Comparison of ENCODE assay signal across 9 cellular contexts in genomic region chrX:71514367-71515038, GRCh38. TPM values are rescaled to one million over a fixed set of nuclear protein-coding genes. Genes with fewer than 3 reads are reported as not detected.
A peak's percentile ranks its signal among the peaks of the same experiment; 100 is the strongest.
DNase-seq lines count a peak whose midpoint lies in the region; ATAC-seq and TF ChIP-seq lines count a peak whose summit lies in the region.
"Had no signal": no experiment of that assay in that cellular context is flagged by ENCODE, and none has a peak within 500 bp of the region (broad histone marks: within the 10 kb centered on the region; RNA-seq: fewer than 3 reads in every experiment).

No MANE protein-coding gene starts in this region.

- H3K27ac ChIP-seq in colonic mucosa, result no peak overlapping the region

- no peak overlapping the region for H3K4me3 ChIP-seq in colonic mucosa

- no peaks in the 10 kb centered on the region for H3K4me1 ChIP-seq in colonic mucosa

- intact Hi-C loops in colonic mucosa (cut with DNase I), result no loop called here

- TF ChIP-seq CTCF in colonic mucosa (IDR thresholded peaks at IDR 0.05), result no peak

- ATAC-seq in HG03175 (IDR thresholded peaks at IDR 0.05; ENCODE audit: unreplicated experiment), result peak; percentile 73

- no peaks in the 10 kb centered on the region for H3K9me3 ChIP-seq in colonic mucosa

- no peaks in the 10 kb centered on the region for H3K36me3 ChIP-seq in colonic mucosa

- no peaks in the 10 kb centered on the region for H3K27me3 ChIP-seq in colonic mucosa

- DNase-seq in stimulated activated CD4-positive, alpha-beta T cell treated with anti-CD3 and anti-CD28 coated beads, Interleukin-1b, Interleukin-23, amount 100 ng/mL, for 48 hours, result peak; percentile 8
- DNase-seq in stimulated activated CD4-positive, alpha-beta T cell treated with anti-CD3 and anti-CD28 coated beads, Interleukin-2, amount 100 ng/mL, for 48 hours, result no peak
- DNase-seq in activated gamma-delta T cell treated with anti-CD3 and anti-CD28 coated beads, Interleukin-2, amount 50 U/mL, for 16 hours (ENCODE audit: low read depth), result peak; percentile 12
- DNase-seq in colonic mucosa, result no peak
- DNase-seq in NCI-H2171 treated with DMSO at 0.1 percent for 48 hours (lab: John Stamatoyannopoulos, UW), result no peak
- DNase-seq in cortex of kidney (lab: John Stamatoyannopoulos, UW), result no peak
- DNase-seq in 8988T, result no peak
- DNase-seq: stimulated activated CD4-positive, alpha-beta T cell treated with anti-CD3 and anti-CD28 coated beads, Interleukin-4, amount 100 ng/mL, for 4 hours had no signal

- H3K9ac ChIP-seq in colonic mucosa (ENCODE audit: low read depth in 2 of 2, low read length in 2 of 2), result no peak overlapping the region

RNA-seq across cellular contexts. Expression of gene OGT, which starts 18.4 kb away (rescaled TPM):
- total RNA-seq in colonic mucosa, result 10 to 100 TPM; 75.0 to 80.6 TPM

Comparison
In these comparisons a context has a peak if more than half of its experiments do, and no peak if none do; other contexts are left out.
1. DNase-seq: peak in stimulated activated CD4-positive, alpha-beta T cell treated with anti-CD3 and anti-CD28 coated beads, Interleukin-1b, Interleukin-23, amount 100 ng/mL, for 48 hours (single experiment) and activated gamma-delta T cell treated with anti-CD3 and anti-CD28 coated beads, Interleukin-2, amount 50 U/mL, for 16 hours (single experiment); none in stimulated activated CD4-positive, alpha-beta T cell treated with anti-CD3 and anti-CD28 coated beads, Interleukin-2, amount 100 ng/mL, for 48 hours (0 of 2), colonic mucosa (single experiment), NCI-H2171 treated with DMSO at 0.1 percent for 48 hours (single experiment), cortex of kidney (single experiment) and 8988T (single experiment).